In the genomic region with DNA sequence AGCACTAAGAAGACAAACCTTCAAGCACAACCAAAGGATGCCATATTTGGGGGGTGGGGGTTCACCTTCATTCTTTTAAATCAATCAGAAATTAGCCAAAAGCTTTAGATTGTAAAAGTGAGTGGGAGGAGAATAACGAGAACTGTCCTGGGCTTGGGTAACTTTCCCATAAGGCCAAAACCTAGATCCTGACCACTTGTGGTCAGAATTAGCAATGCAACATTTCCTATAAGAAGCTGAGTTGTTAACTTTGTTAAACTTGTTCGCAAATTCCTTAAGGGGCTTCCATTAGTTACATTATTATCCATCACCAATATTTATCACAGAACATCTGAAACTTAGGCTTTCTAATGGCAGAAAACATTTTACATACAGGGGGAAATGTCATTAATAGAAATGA, we compare ENCODE assay signal across 1 cellular context.
TF ChIP-seq lines count a peak whose summit lies in the region.

No MANE protein-coding gene starts in this region.

TF ChIP-seq in K562, 482 proteins besides CTCF, POLR2A, EP300 and RAD21:
- TF ChIP-seq, protein P1, sequence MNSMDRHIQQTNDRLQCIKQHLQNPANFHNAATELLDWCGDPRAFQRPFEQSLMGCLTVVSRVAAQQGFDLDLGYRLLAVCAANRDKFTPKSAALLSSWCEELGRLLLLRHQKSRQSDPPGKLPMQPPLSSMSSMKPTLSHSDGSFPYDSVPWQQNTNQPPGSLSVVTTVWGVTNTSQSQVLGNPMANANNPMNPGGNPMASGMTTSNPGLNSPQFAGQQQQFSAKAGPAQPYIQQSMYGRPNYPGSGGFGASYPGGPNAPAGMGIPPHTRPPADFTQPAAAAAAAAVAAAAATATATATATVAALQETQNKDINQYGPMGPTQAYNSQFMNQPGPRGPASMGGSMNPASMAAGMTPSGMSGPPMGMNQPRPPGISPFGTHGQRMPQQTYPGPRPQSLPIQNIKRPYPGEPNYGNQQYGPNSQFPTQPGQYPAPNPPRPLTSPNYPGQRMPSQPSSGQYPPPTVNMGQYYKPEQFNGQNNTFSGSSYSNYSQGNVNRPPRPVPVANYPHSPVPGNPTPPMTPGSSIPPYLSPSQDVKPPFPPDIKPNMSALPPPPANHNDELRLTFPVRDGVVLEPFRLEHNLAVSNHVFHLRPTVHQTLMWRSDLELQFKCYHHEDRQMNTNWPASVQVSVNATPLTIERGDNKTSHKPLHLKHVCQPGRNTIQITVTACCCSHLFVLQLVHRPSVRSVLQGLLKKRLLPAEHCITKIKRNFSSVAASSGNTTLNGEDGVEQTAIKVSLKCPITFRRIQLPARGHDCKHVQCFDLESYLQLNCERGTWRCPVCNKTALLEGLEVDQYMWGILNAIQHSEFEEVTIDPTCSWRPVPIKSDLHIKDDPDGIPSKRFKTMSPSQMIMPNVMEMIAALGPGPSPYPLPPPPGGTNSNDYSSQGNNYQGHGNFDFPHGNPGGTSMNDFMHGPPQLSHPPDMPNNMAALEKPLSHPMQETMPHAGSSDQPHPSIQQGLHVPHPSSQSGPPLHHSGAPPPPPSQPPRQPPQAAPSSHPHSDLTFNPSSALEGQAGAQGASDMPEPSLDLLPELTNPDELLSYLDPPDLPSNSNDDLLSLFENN (IDR thresholded peaks at IDR 0.05; ENCODE audit: low read depth in 2 of 2, low read length in 2 of 2): no peak
- TF ChIP-seq, protein P2, sequence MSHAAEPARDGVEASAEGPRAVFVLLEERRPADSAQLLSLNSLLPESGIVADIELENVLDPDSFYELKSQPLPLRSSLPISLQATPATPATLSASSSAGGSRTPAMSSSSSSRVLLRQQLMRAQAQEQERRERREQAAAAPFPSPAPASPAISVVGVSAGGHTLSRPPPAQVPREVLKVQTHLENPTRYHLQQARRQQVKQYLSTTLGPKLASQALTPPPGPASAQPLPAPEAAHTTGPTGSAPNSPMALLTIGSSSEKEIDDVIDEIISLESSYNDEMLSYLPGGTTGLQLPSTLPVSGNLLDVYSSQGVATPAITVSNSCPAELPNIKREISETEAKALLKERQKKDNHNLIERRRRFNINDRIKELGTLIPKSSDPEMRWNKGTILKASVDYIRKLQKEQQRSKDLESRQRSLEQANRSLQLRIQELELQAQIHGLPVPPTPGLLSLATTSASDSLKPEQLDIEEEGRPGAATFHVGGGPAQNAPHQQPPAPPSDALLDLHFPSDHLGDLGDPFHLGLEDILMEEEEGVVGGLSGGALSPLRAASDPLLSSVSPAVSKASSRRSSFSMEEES (CRISPR knock-in tag; IDR thresholded peaks at IDR 0.05): no peak
- TF ChIP-seq, protein P3, sequence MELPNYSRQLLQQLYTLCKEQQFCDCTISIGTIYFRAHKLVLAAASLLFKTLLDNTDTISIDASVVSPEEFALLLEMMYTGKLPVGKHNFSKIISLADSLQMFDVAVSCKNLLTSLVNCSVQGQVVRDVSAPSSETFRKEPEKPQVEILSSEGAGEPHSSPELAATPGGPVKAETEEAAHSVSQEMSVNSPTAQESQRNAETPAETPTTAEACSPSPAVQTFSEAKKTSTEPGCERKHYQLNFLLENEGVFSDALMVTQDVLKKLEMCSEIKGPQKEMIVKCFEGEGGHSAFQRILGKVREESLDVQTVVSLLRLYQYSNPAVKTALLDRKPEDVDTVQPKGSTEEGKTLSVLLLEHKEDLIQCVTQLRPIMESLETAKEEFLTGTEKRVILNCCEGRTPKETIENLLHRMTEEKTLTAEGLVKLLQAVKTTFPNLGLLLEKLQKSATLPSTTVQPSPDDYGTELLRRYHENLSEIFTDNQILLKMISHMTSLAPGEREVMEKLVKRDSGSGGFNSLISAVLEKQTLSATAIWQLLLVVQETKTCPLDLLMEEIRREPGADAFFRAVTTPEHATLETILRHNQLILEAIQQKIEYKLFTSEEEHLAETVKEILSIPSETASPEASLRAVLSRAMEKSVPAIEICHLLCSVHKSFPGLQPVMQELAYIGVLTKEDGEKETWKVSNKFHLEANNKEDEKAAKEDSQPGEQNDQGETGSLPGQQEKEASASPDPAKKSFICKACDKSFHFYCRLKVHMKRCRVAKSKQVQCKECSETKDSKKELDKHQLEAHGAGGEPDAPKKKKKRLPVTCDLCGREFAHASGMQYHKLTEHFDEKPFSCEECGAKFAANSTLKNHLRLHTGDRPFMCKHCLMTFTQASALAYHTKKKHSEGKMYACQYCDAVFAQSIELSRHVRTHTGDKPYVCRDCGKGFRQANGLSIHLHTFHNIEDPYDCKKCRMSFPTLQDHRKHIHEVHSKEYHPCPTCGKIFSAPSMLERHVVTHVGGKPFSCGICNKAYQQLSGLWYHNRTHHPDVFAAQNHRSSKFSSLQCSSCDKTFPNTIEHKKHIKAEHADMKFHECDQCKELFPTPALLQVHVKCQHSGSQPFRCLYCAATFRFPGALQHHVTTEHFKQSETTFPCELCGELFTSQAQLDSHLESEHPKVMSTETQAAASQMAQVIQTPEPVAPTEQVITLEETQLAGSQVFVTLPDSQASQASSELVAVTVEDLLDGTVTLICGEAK (IDR thresholded peaks at IDR 0.05): no peak
- TF ChIP-seq, protein P3 (CRISPR knock-in tag; IDR thresholded peaks at IDR 0.05): no peak
- no peak for TF ChIP-seq ZNF644 (tag; IDR thresholded peaks at IDR 0.05; ENCODE audit: low read depth)
TF ChIP-seq in K562: peak in this region for 0.
